ENCODE assay signal across 8 cellular contexts in the genomic region with DNA sequence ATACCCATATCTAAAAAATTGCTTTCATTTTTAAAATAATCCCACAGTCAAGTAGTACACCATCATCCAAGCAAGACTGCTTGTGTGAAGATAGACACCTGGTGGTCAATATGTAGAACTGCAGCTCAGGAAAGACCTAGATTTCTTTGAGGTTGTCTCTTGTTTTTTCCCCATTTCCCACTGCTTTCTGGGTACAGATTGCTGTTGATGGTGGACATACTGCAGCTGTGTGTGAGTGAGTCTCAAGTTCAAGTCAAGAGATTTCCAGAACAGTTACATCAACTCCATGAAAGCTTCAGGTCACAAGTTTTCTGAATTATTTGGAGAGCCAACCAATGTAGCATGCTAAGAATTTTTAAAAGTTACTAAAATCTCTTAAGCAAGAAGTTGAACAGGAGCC.
DNase-seq lines count a peak whose midpoint lies in the region; ATAC-seq, FAIRE-seq and TF ChIP-seq lines count a peak whose summit lies in the region.

No MANE protein-coding gene starts in this region.

- TF ChIP-seq CTCF in AG09309 (IDR thresholded peaks at IDR 0.05; ENCODE audit: control insufficient read depth, insufficient read depth, low read depth, low read length, missing control alignments), result peak; percentile 80
- TF ChIP-seq CTCF in thyroid gland (IDR thresholded peaks at IDR 0.05), result peak; percentile 81 to 92 (median 86)

- H3K4me1 ChIP-seq in thyroid gland, result peaks cover 7% of the 10 kb centered on the region in 2 donors

- intact Hi-C loops in thyroid gland (cut with DNase I), result loop anchor here (10.0 kb wide), 1 partner anchor 171 kb away; no protein-coding TSS in a partner anchor

- no peak overlapping the region for H3K27ac ChIP-seq in thyroid gland

- H3K4me3 ChIP-seq in AG09309 (ENCODE audit: control insufficient read depth, low read depth, low read length) (no peak overlapping the region), thyroid gland (replicated peaks in 1 of 3) (no peak overlapping the region)

- no peak for TF ChIP-seq POLR2A in thyroid gland (IDR thresholded peaks at IDR 0.05)

- no peaks in the 10 kb centered on the region for H3K9me3 ChIP-seq in thyroid gland

- DNase-seq in AG09309 (ENCODE audit: low read depth) (no peak), GM18507 (ENCODE audit: extremely low spot score, insufficient read length, low read depth) (peak; percentile 9), NCI-H526 treated with DMSO at 0.1 percent for 48 hours (lab: John Stamatoyannopoulos, UW) (peak; percentile 11), astrocyte of the hippocampus (ENCODE audit: low read depth, low spot score) (peak; percentile 67), iPS DF 4.7 (ENCODE audit: extremely low read depth, low spot score) (peak; percentile 28), thyroid gland (no peak)
- DNase-seq in activated effector memory CD4-positive, alpha-beta T cell treated with Interleukin-2 at 50 U/mL for 16 hours, result no peak

- H3K27me3 ChIP-seq in thyroid gland, result no peaks in the 10 kb centered on the region

- peak; percentile 91 for FAIRE-seq in GM18507 (lab: Jason Lieb, UNC)

- peak; percentile 53 for ATAC-seq in HG03097 (IDR thresholded peaks at IDR 0.05; ENCODE audit: low FRiP score, unreplicated experiment)

- no peaks in the 10 kb centered on the region for H3K36me3 ChIP-seq in thyroid gland

Comparison
In these comparisons a context has a peak if more than half of its experiments do, and no peak if none do; other contexts are left out.
1. DNase-seq: peak in GM18507 (single experiment), NCI-H526 treated with DMSO at 0.1 percent for 48 hours (single experiment), astrocyte of the hippocampus (single experiment) and iPS DF 4.7 (single experiment); none in AG09309 (single experiment), thyroid gland (0 of 2) and activated effector memory CD4-positive, alpha-beta T cell treated with Interleukin-2 at 50 U/mL for 16 hours (single experiment).